Comparison of ENCODE assay signal across 1 cellular context in genomic region chr20:20744170-20744725, GRCh38.
TF ChIP-seq lines count a peak whose summit lies in the region.

No MANE protein-coding gene starts in this region.

TF ChIP-seq in GM23338, 12 proteins besides CTCF, POLR2A, EP300 and RAD21 (continued from another document):
- TF ChIP-seq, protein P1, sequence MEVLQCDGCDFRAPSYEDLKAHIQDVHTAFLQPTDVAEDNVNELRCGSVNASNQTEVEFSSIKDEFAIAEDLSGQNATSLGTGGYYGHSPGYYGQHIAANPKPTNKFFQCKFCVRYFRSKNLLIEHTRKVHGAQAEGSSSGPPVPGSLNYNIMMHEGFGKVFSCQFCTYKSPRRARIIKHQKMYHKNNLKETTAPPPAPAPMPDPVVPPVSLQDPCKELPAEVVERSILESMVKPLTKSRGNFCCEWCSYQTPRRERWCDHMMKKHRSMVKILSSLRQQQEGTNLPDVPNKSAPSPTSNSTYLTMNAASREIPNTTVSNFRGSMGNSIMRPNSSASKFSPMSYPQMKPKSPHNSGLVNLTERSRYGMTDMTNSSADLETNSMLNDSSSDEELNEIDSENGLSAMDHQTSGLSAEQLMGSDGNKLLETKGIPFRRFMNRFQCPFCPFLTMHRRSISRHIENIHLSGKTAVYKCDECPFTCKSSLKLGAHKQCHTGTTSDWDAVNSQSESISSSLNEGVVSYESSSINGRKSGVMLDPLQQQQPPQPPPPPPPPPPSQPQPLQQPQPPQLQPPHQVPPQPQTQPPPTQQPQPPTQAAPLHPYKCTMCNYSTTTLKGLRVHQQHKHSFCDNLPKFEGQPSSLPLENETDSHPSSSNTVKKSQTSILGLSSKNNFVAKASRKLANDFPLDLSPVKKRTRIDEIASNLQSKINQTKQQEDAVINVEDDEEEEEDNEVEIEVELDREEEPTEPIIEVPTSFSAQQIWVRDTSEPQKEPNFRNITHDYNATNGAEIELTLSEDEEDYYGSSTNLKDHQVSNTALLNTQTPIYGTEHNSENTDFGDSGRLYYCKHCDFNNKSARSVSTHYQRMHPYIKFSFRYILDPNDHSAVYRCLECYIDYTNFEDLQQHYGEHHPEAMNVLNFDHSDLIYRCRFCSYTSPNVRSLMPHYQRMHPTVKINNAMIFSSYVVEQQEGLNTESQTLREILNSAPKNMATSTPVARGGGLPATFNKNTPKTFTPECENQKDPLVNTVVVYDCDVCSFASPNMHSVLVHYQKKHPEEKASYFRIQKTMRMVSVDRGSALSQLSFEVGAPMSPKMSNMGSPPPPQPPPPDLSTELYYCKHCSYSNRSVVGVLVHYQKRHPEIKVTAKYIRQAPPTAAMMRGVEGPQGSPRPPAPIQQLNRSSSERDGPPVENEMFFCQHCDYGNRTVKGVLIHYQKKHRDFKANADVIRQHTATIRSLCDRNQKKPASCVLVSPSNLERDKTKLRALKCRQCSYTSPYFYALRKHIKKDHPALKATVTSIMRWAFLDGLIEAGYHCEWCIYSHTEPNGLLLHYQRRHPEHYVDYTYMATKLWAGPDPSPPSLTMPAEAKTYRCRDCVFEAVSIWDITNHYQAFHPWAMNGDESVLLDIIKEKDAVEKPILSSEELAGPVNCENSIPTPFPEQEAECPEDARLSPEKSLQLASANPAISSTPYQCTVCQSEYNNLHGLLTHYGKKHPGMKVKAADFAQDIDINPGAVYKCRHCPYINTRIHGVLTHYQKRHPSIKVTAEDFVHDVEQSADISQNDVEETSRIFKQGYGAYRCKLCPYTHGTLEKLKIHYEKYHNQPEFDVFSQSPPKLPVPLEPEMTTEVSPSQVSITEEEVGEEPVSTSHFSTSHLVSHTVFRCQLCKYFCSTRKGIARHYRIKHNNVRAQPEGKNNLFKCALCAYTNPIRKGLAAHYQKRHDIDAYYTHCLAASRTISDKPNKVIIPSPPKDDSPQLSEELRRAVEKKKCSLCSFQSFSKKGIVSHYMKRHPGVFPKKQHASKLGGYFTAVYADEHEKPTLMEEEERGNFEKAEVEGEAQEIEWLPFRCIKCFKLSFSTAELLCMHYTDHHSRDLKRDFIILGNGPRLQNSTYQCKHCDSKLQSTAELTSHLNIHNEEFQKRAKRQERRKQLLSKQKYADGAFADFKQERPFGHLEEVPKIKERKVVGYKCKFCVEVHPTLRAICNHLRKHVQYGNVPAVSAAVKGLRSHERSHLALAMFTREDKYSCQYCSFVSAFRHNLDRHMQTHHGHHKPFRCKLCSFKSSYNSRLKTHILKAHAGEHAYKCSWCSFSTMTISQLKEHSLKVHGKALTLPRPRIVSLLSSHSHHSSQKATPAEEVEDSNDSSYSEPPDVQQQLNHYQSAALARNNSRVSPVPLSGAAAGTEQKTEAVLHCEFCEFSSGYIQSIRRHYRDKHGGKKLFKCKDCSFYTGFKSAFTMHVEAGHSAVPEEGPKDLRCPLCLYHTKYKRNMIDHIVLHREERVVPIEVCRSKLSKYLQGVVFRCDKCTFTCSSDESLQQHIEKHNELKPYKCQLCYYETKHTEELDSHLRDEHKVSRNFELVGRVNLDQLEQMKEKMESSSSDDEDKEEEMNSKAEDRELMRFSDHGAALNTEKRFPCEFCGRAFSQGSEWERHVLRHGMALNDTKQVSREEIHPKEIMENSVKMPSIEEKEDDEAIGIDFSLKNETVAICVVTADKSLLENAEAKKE (CRISPR knock-in tag; IDR thresholded peaks at IDR 0.05): no peak
- TF ChIP-seq JUNB (IDR thresholded peaks at IDR 0.05; ENCODE audit: unreplicated experiment): no peak
- no peak for TF ChIP-seq CREB1 (CRISPR knock-in tag; IDR thresholded peaks at IDR 0.05; ENCODE audit: low read depth)
